In genomic region chr14:32693114-32693513, GRCh38 we compare ENCODE assay signal across 11 cellular contexts.
A peak's percentile ranks its signal among the peaks of the same experiment; 100 is the strongest.
DNase-seq lines count a peak whose midpoint lies in the region; ATAC-seq, FAIRE-seq and TF ChIP-seq lines count a peak whose summit lies in the region.
"Had no signal": no experiment of that assay in that cellular context is flagged by ENCODE, and none has a peak within 500 bp of the region (broad histone marks: within the 10 kb centered on the region; RNA-seq: fewer than 3 reads in every experiment).

No MANE protein-coding gene starts in this region.

- DNase-seq in NCI-H2029 treated with DMSO at 0.1 percent for 48 hours (lab: John Stamatoyannopoulos, UW) (peak; percentile 100), choroid plexus epithelial cell (ENCODE audit: low read depth) (peak; percentile 44), renal cortical epithelial cell (ENCODE audit: low read depth) (peak; percentile 97), T-helper 1 cell (no peak), small intestine (no peak)
- DNase-seq: NCI-H1436 had no signal

- no peak for TF ChIP-seq CTCF in choroid plexus epithelial cell (conservative IDR thresholded peaks at IDR 0.05; ENCODE audit: low read depth, low read length)

- no peak overlapping the region for H3K27ac ChIP-seq in small intestine (ENCODE audit: low read depth in 1 of 2, low read length in 1 of 2)

- H3K36me3 ChIP-seq in small intestine (ENCODE audit: control insufficient read depth in 2 of 2, insufficient read depth in 2 of 2, low read length in 2 of 2): no peaks in the 10 kb centered on the region

- FAIRE-seq in small intestine (lab: Jason Lieb, UNC): no peak
- FAIRE-seq: D721Med had no signal

- H3K27me3 ChIP-seq in small intestine (ENCODE audit: control insufficient read depth in 2 of 2, insufficient read depth in 2 of 2, low read length in 2 of 2): no peaks in the 10 kb centered on the region

- no peaks in the 10 kb centered on the region for H3K4me1 ChIP-seq in small intestine (ENCODE audit: control insufficient read depth in 2 of 2, insufficient read depth in 1 of 2, low read depth in 1 of 2, low read length in 1 of 2)

- 69 to 82% (median 69%) methylated on average over 3 of the region's 3 CpGs for WGBS in small intestine, 3 donors

- no peaks in the 10 kb centered on the region for H3K9me3 ChIP-seq in small intestine (ENCODE audit: control insufficient read depth, low read depth)

- no peak overlapping the region for H3K4me3 ChIP-seq in choroid plexus epithelial cell (ENCODE audit: low read depth, low read length)
- H3K4me3 ChIP-seq in small intestine (ENCODE audit: low read depth in 1 of 2, low read length in 2 of 2): no peak overlapping the region

- peak; percentile 68 for ATAC-seq in GM18867 (IDR thresholded peaks at IDR 0.05; ENCODE audit: unreplicated experiment)
- no peak for ATAC-seq in HG03196 (IDR thresholded peaks at IDR 0.05; ENCODE audit: unreplicated experiment)
- no peak for ATAC-seq in HG02840 (IDR thresholded peaks at IDR 0.05; ENCODE audit: low FRiP score, unreplicated experiment)
- ATAC-seq: natural killer cell treated with Interleukin-12 subunit alpha and Interleukin-12 subunit beta and Interleukin-15 and Interleukin-18, amount 100 ng/mL, for 72 hours had no signal

Comparison
In these comparisons a context has a peak if more than half of its experiments do, and no peak if none do; other contexts are left out.
1. DNase-seq: peak in NCI-H2029 treated with DMSO at 0.1 percent for 48 hours (single experiment), choroid plexus epithelial cell (single experiment) and renal cortical epithelial cell (single experiment); none in T-helper 1 cell (0 of 5) and small intestine (single experiment).